13 cellular contexts compared by ENCODE assay signal in genomic region chr22:50298937-50299656, GRCh38. TPM values are rescaled to one million over a fixed set of nuclear protein-coding genes. Genes with fewer than 3 reads are reported as not detected.
DNase-seq lines count a peak whose midpoint lies in the region; ATAC-seq, FAIRE-seq and TF ChIP-seq lines count a peak whose summit lies in the region.
"Had no signal": no experiment of that assay in that cellular context is flagged by ENCODE, and none has a peak within 500 bp of the region (broad histone marks: within the 10 kb centered on the region; RNA-seq: fewer than 3 reads in every experiment).

No MANE protein-coding gene starts in this region.

- CTCF ChIA-PET in GM12878 (lab: Yijun Ruan, JAX), result interaction anchor here (0.7 to 1.2 kb wide), 2 partner anchors 23 to 35 kb away, joined by 3 read pairs; no protein-coding TSS in a partner anchor

- H2BK15ac ChIP-seq in H9 (ENCODE audit: low read depth, low read length), result no peak overlapping the region

- in situ Hi-C loops in GM12878 (cut with MboI), result no loop called here

- H3K27me3 Mint-ChIP-seq in H9 (ENCODE audit: low read depth), result peaks cover 1% of the 10 kb centered on the region; the same call in 1 of the 2 replicates

- no peak overlapping the region for H3K23ac ChIP-seq in H9 (ENCODE audit: insufficient read length, low read depth, low read length)

- no peak for DNase-seq in H9
- DNase-seq in GM12878 (ENCODE audit: low read depth, low spot score), result no peak
- DNase-seq in stomach, result peak; percentile 58
- DNase-seq in SKM-1 treated with dmso at 0.1 percent for 144 hours (lab: John Stamatoyannopoulos, UW; ENCODE audit: unreplicated experiment), result no peak
- no peak for DNase-seq in NCI-H1694 (lab: John Stamatoyannopoulos, UW)
- no peak for DNase-seq in H54 (ENCODE audit: insufficient read length, low spot score)
- DNase-seq: effector CD8-positive, alpha-beta T cell; GDM1; stimulated activated CD4-positive, alpha-beta T cell treated with anti-CD3 and anti-CD28 coated beads, Interleukin-4, amount 100 ng/mL, for 4 hours had no signal

- intact Hi-C loops in GM12878 (cut with micrococcal nuclease; ENCODE audit: unreplicated experiment), result no loop called here
- intact Hi-C loops in stomach (cut with DNase I; ENCODE audit: low total_unique reads), result no loop called here

- no peaks in the 10 kb centered on the region for H3K79me1 ChIP-seq in H9 (ENCODE audit: insufficient read depth, low read depth, low read length, poor library complexity, severe bottlenecking)

- H3K27ac Mint-ChIP-seq in H9, result no peak overlapping the region

- H3K18ac ChIP-seq in H9 (ENCODE audit: insufficient read length, low read depth, low read length), result no peak overlapping the region

- no peak overlapping the region for H2BK5ac ChIP-seq in H9 (ENCODE audit: insufficient read length, low read length)

- peaks cover 6% of the 10 kb centered on the region for H3K23me2 ChIP-seq in H9 (ENCODE audit: insufficient read length, low read depth, low read length, poor library complexity, severe bottlenecking)

- WGBS in H9 (ENCODE audit: extremely low coverage, insufficient read length, low lambda C conversion rate), result no CpG with 5 or more reads among the region's 41 CpGs
- WGBS in GM12878 (ENCODE audit: insufficient coverage, insufficient replicate concordance, low lambda C conversion rate, missing lambda C conversion rate), result 71% methylated on average over 26 of the region's 41 CpGs
- WGBS in stomach, 5 donors, result 6 to 31% (median 13%) methylated on average over 29 to 41 of the region's 41 CpGs

- no peak overlapping the region for H2AFZ ChIP-seq in H9 (ENCODE audit: low read length)
- H2AFZ ChIP-seq in GM12878 (ENCODE audit: control insufficient read depth, low read depth, low read length), result no peak overlapping the region

- SMC1A ChIA-PET in GM12878 (lab: Charles Lee; ENCODE audit: uncharacterized antibody, unreplicated experiment), result no interaction called here

- H3K9me3 ChIP-seq in H9 (ENCODE audit: control insufficient read depth, low read depth, low read length) (no peaks in the 10 kb centered on the region), GM12878 (replicated peaks; ENCODE audit: control insufficient read depth, insufficient read depth, low read length) (no peaks in the 10 kb centered on the region), stomach (no peaks in the 10 kb centered on the region)

- H3K27ac ChIP-seq in H9 (ENCODE audit: insufficient read length, low read depth, low read length), result no peak overlapping the region
- H3K27ac ChIP-seq in GM12878 (ENCODE audit: control insufficient read depth, insufficient read depth), result no peak overlapping the region
- peak overlapping the region; percentile 57 for H3K27ac ChIP-seq in layer of hippocampus (ENCODE audit: low read depth, low read length)
- peak overlapping the region; percentile 94 to 96 (median 95) for H3K27ac ChIP-seq in stomach

- H2BK20ac ChIP-seq in H9 (ENCODE audit: low read depth, low read length, poor library complexity, severe bottlenecking), result no peak overlapping the region

- no peak overlapping the region for H3K56ac ChIP-seq in H9 (ENCODE audit: insufficient read length, low read depth, low read length)

- H3K4me2 ChIP-seq in H9 (ENCODE audit: insufficient read depth, insufficient read length, low read length) (no peak overlapping the region), GM12878 (ENCODE audit: control insufficient read depth, insufficient read depth) (peak overlapping the region; percentile 55; the same call in 1 of the 2 replicates)

- no peak for TF ChIP-seq EP300 in GM12878 (IDR thresholded peaks at IDR 0.05; ENCODE audit: borderline replicate concordance in 1 of 2, control insufficient read depth in 1 of 2, low read depth in 2 of 2, low read length in 2 of 2)
- TF ChIP-seq EP300 in stomach (IDR thresholded peaks at IDR 0.05), result no peak

- H3K36me3 ChIP-seq in GM12878 (ENCODE audit: control insufficient read depth in 2 of 2, insufficient read depth in 2 of 2, low read length in 1 of 2) (peaks cover 3 to 4% of the 10 kb centered on the region in 2 experiments; a peak in 3 of 4 replicates), stomach (peaks cover 0 to 6% (median 0%) of the 10 kb centered on the region in 4 donors)

- no peaks in the 10 kb centered on the region for H3K79me2 ChIP-seq in H9 (ENCODE audit: insufficient read depth, low read length)
- H3K79me2 ChIP-seq in GM12878 (ENCODE audit: control insufficient read depth, insufficient read depth, low read length), result peaks cover 75% of the 10 kb centered on the region

- no peak overlapping the region for H3K9ac ChIP-seq in H9 (ENCODE audit: extremely low read depth, insufficient read length, low read length)
- no peak overlapping the region for H3K9ac ChIP-seq in GM12878 (ENCODE audit: control insufficient read depth, insufficient read depth, low read length)

- H3K36me3 Mint-ChIP-seq in H9 (ENCODE audit: insufficient read depth in 1 of 3, low read depth in 3 of 3), result no peaks in the 10 kb centered on the region

- H3K4ac ChIP-seq in H9 (ENCODE audit: low read depth, low read length), result no peak overlapping the region

- TF ChIP-seq POLR2A in GM12878 (IDR thresholded peaks at IDR 0.05; ENCODE audit: low read depth, low read length), result no peak
- no peak for TF ChIP-seq POLR2A in stomach (IDR thresholded peaks at IDR 0.05)
- TF ChIP-seq POLR2A in H54 (IDR thresholded peaks at IDR 0.05; ENCODE audit: low read depth, low read length), result no peak

- H4K20me1 ChIP-seq in H9 (ENCODE audit: control insufficient read depth, insufficient read depth, insufficient read length) (no peaks in the 10 kb centered on the region), GM12878 (ENCODE audit: control insufficient read depth, insufficient read depth) (peaks cover 4% of the 10 kb centered on the region)

- H3K4me3 ChIP-seq in GM12878, result peak overlapping the region; percentile 47; the same call in 1 of the 2 replicates
- H3K4me3 ChIP-seq in stomach, result peak overlapping the region; percentile 49 to 56 (median 50)
- H3K4me3 ChIP-seq: lung had no signal

- H3K4me1 ChIP-seq in H9 (ENCODE audit: insufficient read depth, low read length), result no peaks in the 10 kb centered on the region
- H3K4me1 ChIP-seq in GM12878 (ENCODE audit: control insufficient read depth, insufficient read depth, low read length), result peaks cover 39% of the 10 kb centered on the region
- peaks cover 94 to 100% (median 99%) of the 10 kb centered on the region in 4 donors for H3K4me1 ChIP-seq in stomach

- no peaks in the 10 kb centered on the region for H3K9me3 Mint-ChIP-seq in H9

- H3T11ph ChIP-seq in H9 (ENCODE audit: low read length), result no peak overlapping the region

- no peak overlapping the region for H4K8ac ChIP-seq in H9 (replicated peaks; ENCODE audit: insufficient read length, low read depth, low read length)

- no peak overlapping the region for H2BK120ac ChIP-seq in H9 (ENCODE audit: low read depth, low read length, poor library complexity, severe bottlenecking)

- POLR2A ChIA-PET in GM12878 (lab: Charles Lee), result interaction anchor here (1.6 kb wide), 1 partner anchor 23 kb away, joined by 3 read pairs; no protein-coding TSS in a partner anchor

- peak; percentile 9; the same call in 2 of the 3 replicates for ATAC-seq in GM12878
- no peak for ATAC-seq in GM18519 (IDR thresholded peaks at IDR 0.05; ENCODE audit: low FRiP score, unreplicated experiment)
- ATAC-seq: SK-N-SH treated with all-trans-retinoic acid at 6 μM for 48 hours had no signal

- H4K5ac ChIP-seq in H9 (ENCODE audit: insufficient read length, low read depth, low read length), result no peak overlapping the region

- TF ChIP-seq RAD21 in GM12878 (IDR thresholded peaks at IDR 0.05; ENCODE audit: insufficient read depth, low read depth, low read length), result no peak

- RAD21 ChIA-PET in GM12878 (lab: Charles Lee; ENCODE audit: unreplicated experiment), result no interaction called here

- H3K27me3 ChIP-seq in H9 (ENCODE audit: insufficient read depth, low read length) (no peaks in the 10 kb centered on the region), GM12878 (replicated peaks in 1 of 2; ENCODE audit: control insufficient read depth in 2 of 2, insufficient read depth in 2 of 2, low read length in 1 of 2) (no peaks in the 10 kb centered on the region), layer of hippocampus (ENCODE audit: control insufficient read depth, insufficient read depth, low read length) (no peaks in the 10 kb centered on the region), stomach (peaks cover 0 to 11% (median 0%) of the 10 kb centered on the region in 3 donors)

- no peak overlapping the region for H2BK12ac ChIP-seq in H9 (ENCODE audit: insufficient read length, low read depth, low read length)

- H2AK5ac ChIP-seq in H9 (ENCODE audit: insufficient read length, low read length), result no peak overlapping the region

- H4K91ac ChIP-seq in H9 (ENCODE audit: insufficient read length, low read depth, low read length), result no peak overlapping the region

- no peak for FAIRE-seq in GM12878 (lab: Jason Lieb, UNC)
- FAIRE-seq in H54 (lab: Jason Lieb, UNC), result no peak

- H3K4me3 Mint-ChIP-seq in H9, result peak overlapping the region; percentile 60 to 64; a peak in 4 of 5 replicates

- no peak for TF ChIP-seq CTCF in H9 (conservative IDR thresholded peaks at IDR 0.05)
- no peak for TF ChIP-seq CTCF in GM12878 (IDR thresholded peaks at IDR 0.05 in 2 of 3, conservative IDR thresholded peaks at IDR 0.05 in 1 of 3; ENCODE audit: control insufficient read depth in 2 of 3, extremely low read depth in 1 of 3, insufficient read depth in 1 of 3, low read depth in 3 of 3, low read length in 3 of 3)
- no peak for TF ChIP-seq CTCF in stomach (IDR thresholded peaks at IDR 0.05)

- no TSS peak for BruUV-seq in GM12878 (replicated peaks; lab: Mats Ljungman, UMichigan)

- peaks cover 15 to 32% of the 10 kb centered on the region in 2 experiments for H3K4me1 Mint-ChIP-seq in H9

- no peak overlapping the region for H3K14ac ChIP-seq in H9 (ENCODE audit: insufficient read depth, low read length)

RNA-seq across cellular contexts. Expression of gene PLXNB2, which starts 8.3 kb away (rescaled TPM):
- total RNA-seq in H9 (2021) (84.4 and 87.6 TPM in 2 replicates), GM12878 (2014; rRNA removed) (32.6 and 42.0 TPM in 2 replicates), GM12878 (2014; rRNA removed; fragmentation: Illumina TruSeq; extraction: Trizol) (19.8 and 21.8 TPM in 2 replicates), GM12878 (2021) (133 and 134 TPM in 2 replicates), stomach (100 to 1,000 TPM; 105 to 648 (median 400) TPM)
- 180 and 204 TPM in 2 replicates for total RNA-seq in GM12878 (2013; cell fraction: nucleolus; rRNA removed)
- 25.4 TPM for polyA plus RNA-seq in GM12878 (2011; ENCODE audit: low read depth)
- polyA plus RNA-seq in GM12878 (2011; rRNA removed) (19.9 and 41.8 TPM in 2 replicates), GM12878 (2014; fragmentation: Illumina TruSeq; extraction: Trizol) (6.3 and 23.5 TPM in 2 replicates), GM12878 (2014; fragmentation: Nextera tagmentation; extraction: Ambion mirVana) (1 to 10 TPM in 1 of 2 experiments, under 1 TPM in 1; 0.68 to 4.5 TPM), GM12878 (2014; rRNA removed) (65.4 and 84.9 TPM in 2 replicates), GM12878 (2016; fragmentation: Nextera tagmentation; extraction: Ambion mirVana) (10 to 100 TPM; 69.3 to 80.0 TPM), stomach (100 to 1,000 TPM in 2 of 3 donors, 10 to 100 TPM in 1; 50.3 to 197 (median 147) TPM)
- 57.3 and 73.0 TPM in 2 replicates for polyA plus RNA-seq in GM12878 (2011; cell fraction: cytosol; rRNA removed)
- 319 and 335 TPM in 2 replicates for polyA plus RNA-seq in GM12878 (2011; cell fraction: nucleus; rRNA removed)
- 53.9 and 72.5 TPM in 2 replicates for polyA plus RNA-seq in GM12878 (2012)
- polyA minus RNA-seq in GM12878 (2011; rRNA and poly(A)+ RNA removed), result 52.2 and 84.0 TPM in 2 replicates
- 54.8 and 57.2 TPM in 2 replicates for polyA minus RNA-seq in GM12878 (2011; cell fraction: cytosol; rRNA and poly(A)+ RNA removed)
- polyA minus RNA-seq in GM12878 (2011; cell fraction: nucleus; rRNA and poly(A)+ RNA removed), result 57.8 and 74.9 TPM in 2 replicates

RNA-seq across cellular contexts. Expression of gene DENND6B, which starts 27.7 kb away (rescaled TPM):
- 1.0 and 1.5 TPM in 2 replicates for total RNA-seq in H9 (2021)
- 8.0 and 8.7 TPM in 2 replicates for total RNA-seq in GM12878 (2013; cell fraction: nucleolus; rRNA removed)
- total RNA-seq in GM12878 (2014; rRNA removed), result 8.3 and 9.1 TPM in 2 replicates
- 3.2 and 3.6 TPM in 2 replicates for total RNA-seq in GM12878 (2014; rRNA removed; fragmentation: Illumina TruSeq; extraction: Trizol)
- total RNA-seq in GM12878 (2021), result 11.2 TPM in 2 replicates
- 4.0 TPM for polyA plus RNA-seq in GM12878 (2011; ENCODE audit: low read depth)
- 1.6 and 2.9 TPM in 2 replicates for polyA plus RNA-seq in GM12878 (2011; rRNA removed)
- 5.7 and 6.5 TPM in 2 replicates for polyA plus RNA-seq in GM12878 (2011; cell fraction: cytosol; rRNA removed)
- polyA plus RNA-seq in GM12878 (2011; cell fraction: nucleus; rRNA removed), result 19.6 and 20.1 TPM in 2 replicates
- polyA plus RNA-seq in GM12878 (2012), result 15.7 and 17.4 TPM in 2 replicates
- polyA plus RNA-seq in GM12878 (2014; fragmentation: Illumina TruSeq; extraction: Trizol), result 0.73 and 3.1 TPM in 2 replicates
- 1 to 10 TPM in 1 of 2 experiments, under 1 TPM in 1; 0.72 to 2.3 TPM for polyA plus RNA-seq in GM12878 (2014; fragmentation: Nextera tagmentation; extraction: Ambion mirVana)
- 11.3 and 13.0 TPM in 2 replicates for polyA plus RNA-seq in GM12878 (2014; rRNA removed)
- polyA plus RNA-seq in GM12878 (2016; fragmentation: Nextera tagmentation; extraction: Ambion mirVana), result 10 to 100 TPM in 1 of 2 experiments, 1 to 10 TPM in 1; 8.9 to 10.3 TPM
- 1.8 and 5.0 TPM in 2 replicates for polyA minus RNA-seq in GM12878 (2011; rRNA and poly(A)+ RNA removed)
- 2.1 TPM in 2 replicates for polyA minus RNA-seq in GM12878 (2011; cell fraction: cytosol; rRNA and poly(A)+ RNA removed)
- polyA minus RNA-seq in GM12878 (2011; cell fraction: nucleus; rRNA and poly(A)+ RNA removed), result 4.0 and 5.3 TPM in 2 replicates
- total RNA-seq in stomach, result 10 to 100 TPM in 2 of 5 donors, 1 to 10 TPM in 3; 2.2 to 13.4 (median 2.5) TPM
- 1 to 10 TPM; 2.0 to 7.6 (median 5.5) TPM for polyA plus RNA-seq in stomach

RNA-seq across cellular contexts. Expression of gene MAPK11, which starts 28.9 kb away (rescaled TPM):
- total RNA-seq in H9 (2021) (1.5 and 2.1 TPM in 2 replicates), GM12878 (2014; rRNA removed) (9.4 and 10.0 TPM in 2 replicates), GM12878 (2014; rRNA removed; fragmentation: Illumina TruSeq; extraction: Trizol) (3.8 and 4.0 TPM in 2 replicates), GM12878 (2021) (10.8 and 12.8 TPM in 2 replicates), stomach (10 to 100 TPM in 1 of 5 donors, 1 to 10 TPM in 2, under 1 TPM in 1, not detected in 1; 0.29 to 10.1 (median 5.7) TPM)
- total RNA-seq in GM12878 (2013; cell fraction: nucleolus; rRNA removed), result 5.1 and 5.8 TPM in 2 replicates
- polyA plus RNA-seq in GM12878 (2011; ENCODE audit: low read depth), result 2.6 TPM
- polyA plus RNA-seq in GM12878 (2011; rRNA removed) (2.5 and 6.2 TPM in 2 replicates), GM12878 (2014; fragmentation: Illumina TruSeq; extraction: Trizol) (1.4 and 3.7 TPM in 2 replicates), GM12878 (2014; fragmentation: Nextera tagmentation; extraction: Ambion mirVana) (under 1 TPM; 0.05 to 0.16 TPM), GM12878 (2014; rRNA removed) (11.6 and 14.0 TPM in 2 replicates), GM12878 (2016; fragmentation: Nextera tagmentation; extraction: Ambion mirVana) (under 1 TPM; 0.44 to 0.58 TPM), stomach (10 to 100 TPM in 2 of 3 donors, 1 to 10 TPM in 1; 8.5 to 13.6 (median 12.3) TPM)
- 5.7 and 9.1 TPM in 2 replicates for polyA plus RNA-seq in GM12878 (2011; cell fraction: cytosol; rRNA removed)
- 33.9 and 40.9 TPM in 2 replicates for polyA plus RNA-seq in GM12878 (2011; cell fraction: nucleus; rRNA removed)
- polyA plus RNA-seq in GM12878 (2012), result 6.6 and 7.4 TPM in 2 replicates
- polyA minus RNA-seq in GM12878 (2011; rRNA and poly(A)+ RNA removed), result 3.4 and 6.0 TPM in 2 replicates
- 2.1 and 3.0 TPM in 2 replicates for polyA minus RNA-seq in GM12878 (2011; cell fraction: cytosol; rRNA and poly(A)+ RNA removed)
- polyA minus RNA-seq in GM12878 (2011; cell fraction: nucleus; rRNA and poly(A)+ RNA removed), result 2.9 and 3.2 TPM in 2 replicates

RNA-seq across cellular contexts. Expression of gene MAPK12, which starts 37.6 kb away (rescaled TPM):
- 31.3 and 32.3 TPM in 2 replicates for total RNA-seq in H9 (2021)
- total RNA-seq in GM12878 (2013; cell fraction: nucleolus; rRNA removed), result 54.9 and 65.7 TPM in 2 replicates
- total RNA-seq in GM12878 (2014; rRNA removed), result 22.8 and 23.0 TPM in 2 replicates
- 14.5 and 16.5 TPM in 2 replicates for total RNA-seq in GM12878 (2014; rRNA removed; fragmentation: Illumina TruSeq; extraction: Trizol)
- 34.0 and 38.9 TPM in 2 replicates for total RNA-seq in GM12878 (2021)
- 6.8 TPM for polyA plus RNA-seq in GM12878 (2011; ENCODE audit: low read depth)
- 7.5 and 16.1 TPM in 2 replicates for polyA plus RNA-seq in GM12878 (2011; rRNA removed)
- polyA plus RNA-seq in GM12878 (2011; cell fraction: cytosol; rRNA removed), result 22.6 and 27.5 TPM in 2 replicates
- polyA plus RNA-seq in GM12878 (2011; cell fraction: nucleus; rRNA removed), result 130 and 145 TPM in 2 replicates
- 15.0 and 21.3 TPM in 2 replicates for polyA plus RNA-seq in GM12878 (2012)
- 3.6 and 16.1 TPM in 2 replicates for polyA plus RNA-seq in GM12878 (2014; fragmentation: Illumina TruSeq; extraction: Trizol)
- polyA plus RNA-seq in GM12878 (2014; fragmentation: Nextera tagmentation; extraction: Ambion mirVana), result 1 to 10 TPM; 1.1 to 3.8 TPM
- 32.0 and 33.2 TPM in 2 replicates for polyA plus RNA-seq in GM12878 (2014; rRNA removed)
- polyA plus RNA-seq in GM12878 (2016; fragmentation: Nextera tagmentation; extraction: Ambion mirVana), result 10 to 100 TPM in 1 of 2 experiments, 1 to 10 TPM in 1; 9.5 to 17.1 TPM
- polyA minus RNA-seq in GM12878 (2011; rRNA and poly(A)+ RNA removed), result 12.6 and 18.3 TPM in 2 replicates
- 7.8 and 10.4 TPM in 2 replicates for polyA minus RNA-seq in GM12878 (2011; cell fraction: cytosol; rRNA and poly(A)+ RNA removed)
- polyA minus RNA-seq in GM12878 (2011; cell fraction: nucleus; rRNA and poly(A)+ RNA removed), result 25.1 and 35.3 TPM in 2 replicates
- 10 to 100 TPM in 2 of 5 donors, 1 to 10 TPM in 3; 5.2 to 49.6 (median 9.3) TPM for total RNA-seq in stomach
- 1 to 10 TPM; 4.7 to 9.3 (median 7.1) TPM for polyA plus RNA-seq in stomach

RNA-seq across cellular contexts. Expression of gene PPP6R2, which starts 44.0 kb away (rescaled TPM):
- total RNA-seq in H9 (2021) (41.2 and 42.6 TPM in 2 replicates), GM12878 (2014; rRNA removed) (47.0 and 52.6 TPM in 2 replicates), GM12878 (2014; rRNA removed; fragmentation: Illumina TruSeq; extraction: Trizol) (22.0 and 24.2 TPM in 2 replicates), GM12878 (2021) (49.4 and 49.7 TPM in 2 replicates), stomach (100 to 1,000 TPM in 3 of 5 donors, 10 to 100 TPM in 2; 54.9 to 243 (median 151) TPM)
- total RNA-seq in GM12878 (2013; cell fraction: nucleolus; rRNA removed), result 44.6 and 52.6 TPM in 2 replicates
- 11.0 TPM for polyA plus RNA-seq in GM12878 (2011; ENCODE audit: low read depth)
- polyA plus RNA-seq in GM12878 (2011; rRNA removed) (13.4 and 22.9 TPM in 2 replicates), GM12878 (2014; fragmentation: Illumina TruSeq; extraction: Trizol) (5.1 and 17.6 TPM in 2 replicates), GM12878 (2014; fragmentation: Nextera tagmentation; extraction: Ambion mirVana) (1 to 10 TPM in 1 of 2 experiments, under 1 TPM in 1; 0.29 to 1.6 TPM), GM12878 (2014; rRNA removed) (47.8 and 55.8 TPM in 2 replicates), GM12878 (2016; fragmentation: Nextera tagmentation; extraction: Ambion mirVana) (10 to 100 TPM; 26.5 to 26.8 TPM), stomach (10 to 100 TPM; 24.4 to 36.5 (median 28.7) TPM)
- 23.8 and 35.3 TPM in 2 replicates for polyA plus RNA-seq in GM12878 (2011; cell fraction: cytosol; rRNA removed)
- polyA plus RNA-seq in GM12878 (2011; cell fraction: nucleus; rRNA removed), result 130 and 174 TPM in 2 replicates
- 23.1 and 25.0 TPM in 2 replicates for polyA plus RNA-seq in GM12878 (2012)
- 22.2 and 35.9 TPM in 2 replicates for polyA minus RNA-seq in GM12878 (2011; rRNA and poly(A)+ RNA removed)
- polyA minus RNA-seq in GM12878 (2011; cell fraction: cytosol; rRNA and poly(A)+ RNA removed), result 10.4 and 12.7 TPM in 2 replicates
- polyA minus RNA-seq in GM12878 (2011; cell fraction: nucleus; rRNA and poly(A)+ RNA removed), result 21.9 and 35.7 TPM in 2 replicates

Comparison
In these comparisons a context has a peak if more than half of its experiments do, and no peak if none do; other contexts are left out.
1. H3K27ac ChIP-seq: peak in layer of hippocampus (single experiment) and stomach (5 of 5); none in H9 (single experiment) and GM12878 (single experiment).